In the genomic region with DNA sequence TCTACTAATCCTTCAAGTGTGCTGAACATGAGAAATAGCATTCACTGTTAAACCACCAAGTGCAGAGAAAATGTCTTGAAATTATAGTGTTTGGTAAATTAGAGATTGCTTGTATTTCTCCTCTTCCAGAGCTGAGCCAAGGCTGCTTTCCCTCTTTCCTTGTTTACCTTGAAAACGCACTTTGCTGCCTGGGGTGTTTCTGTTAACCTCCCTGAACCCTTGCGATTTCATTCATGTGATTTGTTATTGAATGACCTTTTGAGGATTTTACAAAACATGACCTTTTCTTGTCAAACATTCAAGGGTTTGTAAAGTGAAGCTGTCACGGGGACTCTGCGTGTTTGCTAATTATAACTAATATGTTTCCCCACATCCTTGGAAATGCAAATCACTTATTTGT, we compare ENCODE assay signal across 17 cellular contexts.
"Had no signal": no experiment of that assay in that cellular context is flagged by ENCODE, and none has a peak within 500 bp of the region (broad histone marks: within the 10 kb centered on the region; RNA-seq: fewer than 3 reads in every experiment).

No MANE protein-coding gene starts in this region.

- H3K79me2 ChIP-seq: hepatocyte had no signal

- H2AFZ ChIP-seq: hepatocyte had no signal

- H3K4me1 ChIP-seq: uterus had no signal

- DNase-seq: activated B cell treated with CpG ODN at 0.5 μM for 24 hours; activated CD4-positive, alpha-beta T cell treated with anti-CD3 and anti-CD28 coated beads, Interleukin-2, amount 50 U/mL, for 1 hour; activated naive CD4-positive, alpha-beta T cell; activated naive CD8-positive, alpha-beta T cell treated with anti-CD3 and anti-CD28 coated beads, Interleukin-2, amount 10 ng/mL, durations not matched to agents 7 days and 5 days; activated T-cell treated with anti-CD3 and anti-CD28 coated beads for 4 hours; effector CD4-positive, alpha-beta T cell; islet precursor cell; left ventricle myocardium inferior; ovary; retina; stimulated activated CD4-positive, alpha-beta T cell treated with anti-CD3 and anti-CD28 coated beads, Interleukin-2, amount 100 ng/mL, for 48 hours; T-helper 17 cell; uterus had no signal

- FAIRE-seq: TTC549 had no signal

- H3K4me2 ChIP-seq: hepatocyte had no signal

- H3K27me3 ChIP-seq: esophagus muscularis mucosa, hepatocyte, ovary, uterus had no signal

- H3K9me3 ChIP-seq: esophagus muscularis mucosa, left ventricle myocardium inferior, ovary, uterus had no signal

- H3K27ac ChIP-seq: coronary artery, hepatocyte, left ventricle myocardium inferior, uterus had no signal

- H3K4me3 ChIP-seq: coronary artery, esophagus muscularis mucosa, hepatocyte, left ventricle myocardium inferior, ovary, uterus had no signal

- H3K36me3 ChIP-seq: esophagus muscularis mucosa, left ventricle myocardium inferior, ovary, uterus had no signal
